ENCODE assay signal across 11 cellular contexts in genomic region chr15:67137319-67137718, GRCh38.
DNase-seq lines count a peak whose midpoint lies in the region; ATAC-seq, FAIRE-seq and TF ChIP-seq lines count a peak whose summit lies in the region.
"Had no signal": no experiment of that assay in that cellular context is flagged by ENCODE, and none has a peak within 500 bp of the region (broad histone marks: within the 10 kb centered on the region; RNA-seq: fewer than 3 reads in every experiment).

No MANE protein-coding gene starts in this region.

- BruUV-seq in K562 (replicated peaks; lab: Mats Ljungman, UMichigan) = no TSS peak

- H3K27me3 ChIP-seq in AG04450 (ENCODE audit: control insufficient read depth, insufficient read depth, low read length) (no peaks in the 10 kb centered on the region), H9 (ENCODE audit: insufficient read depth, low read length) (no peaks in the 10 kb centered on the region), K562 (ENCODE audit: control insufficient read depth in 2 of 2, insufficient read depth in 2 of 2, low read length in 2 of 2) (no peaks in the 10 kb centered on the region)

- ATAC-seq in K562 = no peak
- ATAC-seq in GM21423 (IDR thresholded peaks at IDR 0.05; ENCODE audit: unreplicated experiment) = no peak
- no peak for ATAC-seq in GM18520 (IDR thresholded peaks at IDR 0.05; ENCODE audit: unreplicated experiment)
- ATAC-seq in HG02970 (IDR thresholded peaks at IDR 0.05; ENCODE audit: low FRiP score, unreplicated experiment) = no peak

- no peak overlapping the region for H3K4ac ChIP-seq in H9 (ENCODE audit: low read depth, low read length)

- H3K27me3 Mint-ChIP-seq in H9 (ENCODE audit: low read depth) = no peaks in the 10 kb centered on the region
- no peaks in the 10 kb centered on the region for H3K27me3 Mint-ChIP-seq in nephron (ENCODE audit: low read depth)
- H3K27me3 Mint-ChIP-seq: progenitor cell of endocrine pancreas had no signal

- H3K9me3 Mint-ChIP-seq in H9 = no peaks in the 10 kb centered on the region
- no peaks in the 10 kb centered on the region for H3K9me3 Mint-ChIP-seq in nephron

- no peak overlapping the region for H2BK15ac ChIP-seq in H9 (ENCODE audit: low read depth, low read length)

- H3K4me1 ChIP-seq in H9 (ENCODE audit: insufficient read depth, low read length) (peaks cover 5% of the 10 kb centered on the region; the same call in 1 of the 2 replicates), K562 (replicated peaks in 1 of 2; ENCODE audit: control insufficient read depth in 2 of 2, insufficient read depth in 2 of 2, low read length in 2 of 2) (peaks cover 11 to 29% of the 10 kb centered on the region in 2 experiments)

- no peak overlapping the region for H2BK5ac ChIP-seq in H9 (ENCODE audit: insufficient read length, low read length)

- no peak overlapping the region for H2BK12ac ChIP-seq in H9 (ENCODE audit: insufficient read length, low read depth, low read length)

- no peak overlapping the region for H2BK120ac ChIP-seq in H9 (ENCODE audit: low read depth, low read length, poor library complexity, severe bottlenecking)

- CTCF ChIA-PET in AG04450 (lab: Charles Lee) = no interaction called here
- CTCF ChIA-PET in K562 (lab: Yijun Ruan, JAX; ENCODE audit: low intra/inter-chr PET ratio) = no interaction called here

- no peak overlapping the region for H4K5ac ChIP-seq in H9 (ENCODE audit: insufficient read length, low read depth, low read length)

- H3K4me2 ChIP-seq in H9 (ENCODE audit: insufficient read depth, insufficient read length, low read length) = no peak overlapping the region
- H3K4me2 ChIP-seq in K562 (ENCODE audit: insufficient read depth, low read length) = no peak overlapping the region; the same call in 1 of the 2 replicates

- H2AK5ac ChIP-seq in H9 (ENCODE audit: insufficient read length, low read length) = no peak overlapping the region

- H3K4me3 ChIP-seq in AG04450 (ENCODE audit: low read depth, low read length) (peak overlapping the region; percentile 38; the same call in 1 of the 2 replicates), K562 (no peak overlapping the region)

- WGBS in H9 (ENCODE audit: extremely low coverage, insufficient read length, low lambda C conversion rate) = no CpG with 5 or more reads among the region's 1 CpG
- 77% methylated on average over 1 of the region's 1 CpG for WGBS in K562 (ENCODE audit: insufficient coverage, low coverage, missing lambda C conversion rate)

- no peak overlapping the region for H2BK20ac ChIP-seq in H9 (ENCODE audit: low read depth, low read length, poor library complexity, severe bottlenecking)

- no peak overlapping the region for H3K18ac ChIP-seq in H9 (ENCODE audit: insufficient read length, low read depth, low read length)

- no peaks in the 10 kb centered on the region for H3K36me3 Mint-ChIP-seq in H9 (ENCODE audit: insufficient read depth in 1 of 3, low read depth in 3 of 3)
- no peaks in the 10 kb centered on the region for H3K36me3 Mint-ChIP-seq in nephron (ENCODE audit: low read depth)

- H3K9ac ChIP-seq in H9 (ENCODE audit: extremely low read depth, insufficient read length, low read length) (no peak overlapping the region), K562 (ENCODE audit: insufficient read depth in 1 of 2, low read depth in 2 of 2, low read length in 2 of 2) (no peak overlapping the region)

- no peaks in the 10 kb centered on the region for H3K23me2 ChIP-seq in H9 (ENCODE audit: insufficient read length, low read depth, low read length, poor library complexity, severe bottlenecking)

- H3K9me3 ChIP-seq in AG04450 (ENCODE audit: control insufficient read depth, insufficient read depth, low read length) (no peaks in the 10 kb centered on the region), H9 (ENCODE audit: control insufficient read depth, low read depth, low read length) (no peaks in the 10 kb centered on the region), K562 (replicated peaks; ENCODE audit: control insufficient read depth, insufficient read depth, low read depth, low read length) (no peaks in the 10 kb centered on the region)

- H2AFZ ChIP-seq in H9 (ENCODE audit: low read length) (no peak overlapping the region), K562 (ENCODE audit: low read depth, low read length) (0 out of 2 replicates have a peak overlapping the region, but pooled peaks have one; percentile 40)

- H4K20me1 ChIP-seq in H9 (ENCODE audit: control insufficient read depth, insufficient read depth, insufficient read length) (no peaks in the 10 kb centered on the region), K562 (replicated peaks; ENCODE audit: control insufficient read depth, insufficient read depth, low read length) (peaks cover 11% of the 10 kb centered on the region)

- no peak for TF ChIP-seq RAD21 in K562 (CRISPR knock-in tag; conservative IDR thresholded peaks at IDR 0.05 in 1 of 2, IDR thresholded peaks at IDR 0.05 in 1 of 2)

- H3K4me1 Mint-ChIP-seq in H9 (peaks cover 70 to 74% of the 10 kb centered on the region in 2 experiments), nephron (peaks cover 94% of the 10 kb centered on the region)

- H4K91ac ChIP-seq in H9 (ENCODE audit: insufficient read length, low read depth, low read length) = no peak overlapping the region

- H3K4me3 Mint-ChIP-seq in H9 (no peak overlapping the region), nephron (peak overlapping the region in 1 of 3 experiments; percentile 68)

- no peak for FAIRE-seq in K562 (lab: Jason Lieb, UNC)

- DNase-seq in AG04450 (ENCODE audit: low read depth, low spot score) (no peak), H9 (no peak), K562 (ENCODE audit: extremely low read depth in 1 of 4, low spot score in 3 of 4) (no peak), NAMALWA (ENCODE audit: low spot score) (no peak)
- DNase-seq: NCI-H510A treated with DMSO at 0.1 percent for 48 hours, T-helper 9 cell had no signal

- no peak overlapping the region for H3K56ac ChIP-seq in H9 (ENCODE audit: insufficient read length, low read depth, low read length)

- H3K79me2 ChIP-seq in H9 (ENCODE audit: insufficient read depth, low read length) (no peaks in the 10 kb centered on the region), K562 (ENCODE audit: control insufficient read depth, insufficient read depth, low read length) (peaks cover 21% of the 10 kb centered on the region; the same call in 2 of the 3 replicates)

- POLR2A ChIA-PET in AG04450 (lab: Yijun Ruan, JAX) (interaction anchor here (1.6 to 2.7 kb wide), 2 partner anchors 9 to 41 kb away, joined by 4 to 12 read pairs; no protein-coding TSS in a partner anchor), K562 (lab: Yijun Ruan, JAX) (interaction anchor here (0.9 to 2.4 kb wide), 6 partner anchors 9 to 17 kb away, joined by 3 to 8 read pairs (median 5); no protein-coding TSS in a partner anchor)

- TF ChIP-seq POLR2A in K562 (conservative IDR thresholded peaks at IDR 0.05) = no peak

- no peaks in the 10 kb centered on the region for H3K36me3 ChIP-seq in K562 (ENCODE audit: control insufficient read depth, insufficient read depth, low read length)

- H3K14ac ChIP-seq in H9 (ENCODE audit: insufficient read depth, low read length) = no peak overlapping the region

- no peak overlapping the region for H3K23ac ChIP-seq in H9 (ENCODE audit: insufficient read length, low read depth, low read length)

- TF ChIP-seq CTCF in AG04450 (IDR thresholded peaks at IDR 0.05; ENCODE audit: low read depth, low read length) = no peak
- no peak for TF ChIP-seq CTCF in H9 (conservative IDR thresholded peaks at IDR 0.05)
- no peak for TF ChIP-seq CTCF in K562 (IDR thresholded peaks at IDR 0.05 in 2 of 3, conservative IDR thresholded peaks at IDR 0.05 in 1 of 3; ENCODE audit: insufficient read depth in 2 of 3, low read depth in 1 of 3, low read length in 3 of 3)
- no peak for TF ChIP-seq CTCF in nephron (IDR thresholded peaks at IDR 0.05; ENCODE audit: unreplicated experiment in 3 of 3)

- no peaks in the 10 kb centered on the region for H3K9me1 ChIP-seq in K562 (ENCODE audit: control insufficient read depth, insufficient read depth, low read length)

- H3T11ph ChIP-seq in H9 (ENCODE audit: low read length) = no peak overlapping the region

- no peaks in the 10 kb centered on the region for H3K79me1 ChIP-seq in H9 (ENCODE audit: insufficient read depth, low read depth, low read length, poor library complexity, severe bottlenecking)

- H4K8ac ChIP-seq in H9 (replicated peaks; ENCODE audit: insufficient read length, low read depth, low read length) = no peak overlapping the region

- in situ Hi-C loops in K562 (cut with MboI) = no loop called here

- intact Hi-C loops in K562 (cut with micrococcal nuclease) = no loop called here

- H3K27ac ChIP-seq in AG04450 (ENCODE audit: low read depth, low read length) (no peak overlapping the region), H9 (ENCODE audit: insufficient read length, low read depth, low read length) (no peak overlapping the region), K562 (ENCODE audit: extremely low read depth, low read depth, low read length) (no peak overlapping the region)

- H3K27ac Mint-ChIP-seq in H9 (peak overlapping the region in 2 of 3 experiments; percentile 16 to 32; a peak in 3 of 7 replicates), nephron (peak overlapping the region; percentile 77 to 94 (median 82))
- H3K27ac Mint-ChIP-seq: progenitor cell of endocrine pancreas had no signal

- no peak for TF ChIP-seq EP300 in K562 (IDR thresholded peaks at IDR 0.05; ENCODE audit: low read length)

TF ChIP-seq in K562, 482 proteins besides CTCF, POLR2A, EP300 and RAD21:
- TF ChIP-seq ZNF140 (CRISPR knock-in tag; IDR thresholded peaks at IDR 0.05) = no peak
- TF ChIP-seq ZNF395 (CRISPR knock-in tag; IDR thresholded peaks at IDR 0.05) = 0 out of 2 replicates have a peak, but pooled peaks have one; percentile 21
- no peak for TF ChIP-seq PML (IDR thresholded peaks at IDR 0.05; ENCODE audit: low read length)
